In the genomic region with DNA sequence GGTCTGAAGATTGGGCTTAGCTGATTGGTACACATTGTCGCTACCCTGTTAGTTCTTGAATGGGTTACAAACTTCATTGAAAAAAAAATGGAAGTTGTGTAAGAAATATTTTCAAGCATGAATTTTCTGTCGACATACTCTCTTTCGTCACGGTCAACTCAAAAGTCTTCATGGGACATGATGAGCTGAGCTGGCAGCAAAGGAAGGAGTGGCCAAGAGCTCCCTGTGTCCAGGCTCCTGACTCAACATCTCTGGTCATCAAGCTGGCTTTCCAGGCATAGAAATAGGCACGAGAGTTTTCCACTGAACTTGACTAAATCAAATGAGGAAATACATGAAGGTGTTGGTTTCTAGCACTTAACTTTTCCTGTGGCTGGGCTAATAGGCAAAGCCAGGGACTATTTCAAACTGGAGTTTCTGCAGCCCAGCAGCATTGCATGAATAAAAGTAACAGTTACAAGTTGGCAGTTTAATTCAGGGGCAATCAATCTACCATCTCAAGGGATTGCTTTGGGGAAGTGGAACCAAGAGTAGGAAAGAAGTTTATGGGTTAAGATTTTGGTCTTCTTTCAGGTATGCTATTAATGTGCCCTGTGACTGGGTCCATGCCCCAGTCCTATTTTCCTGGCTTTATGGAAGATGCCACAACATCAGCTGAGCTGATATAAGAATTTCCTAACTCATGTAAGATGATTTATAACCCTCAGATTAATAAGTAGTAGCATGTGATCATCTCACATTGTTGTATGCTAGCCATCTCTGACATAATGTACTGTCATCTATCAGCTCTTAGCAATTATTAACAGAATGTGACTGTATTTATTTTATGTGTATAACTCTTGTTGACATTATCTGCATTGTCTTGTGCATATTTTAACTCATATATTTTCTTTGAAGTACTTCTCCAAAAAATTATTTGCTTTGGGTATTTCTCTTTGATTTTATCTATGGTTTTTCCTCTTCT, we compare ENCODE assay signal across 25 cellular contexts.
DNase-seq lines count a peak whose midpoint lies in the region; ATAC-seq and TF ChIP-seq lines count a peak whose summit lies in the region.
"Had no signal": no experiment of that assay in that cellular context is flagged by ENCODE, and none has a peak within 500 bp of the region (broad histone marks: within the 10 kb centered on the region; RNA-seq: fewer than 3 reads in every experiment).

No MANE protein-coding gene starts in this region.

- DNase-seq in SK-N-SH (no peak), NOMO-1 (lab: John Stamatoyannopoulos, UW; ENCODE audit: unreplicated experiment in 2 of 2) (peak; percentile 37 to 65), fibroblast of the aortic adventitia (ENCODE audit: low read depth) (peak; percentile 14), T1000 (lab: John Stamatoyannopoulos, UW) (no peak)
- DNase-seq in stimulated activated naive B cell treated with anti-CD40 and anti-IgM and Interleukin-4, amounts not matched to agents 10 μg/mL and 1 μg/mL and 100 μg/mL, for 72 hours = no peak
- DNase-seq: activated CD4-positive, alpha-beta T cell treated with anti-CD3 and anti-CD28 coated beads, Interleukin-2, amount 50 U/mL, for 1 hour; activated naive CD4-positive, alpha-beta T cell treated with anti-CD3 and anti-CD28 coated beads for 36 hours; brain microvascular endothelial cell; Calu3; DMS79 treated with DMSO at 0.1 percent for 48 hours; HCEC 1CT; left ventricle myocardium superior; midbrain; naive thymus-derived CD4-positive, alpha-beta T cell; NCI-H1105; NCI-H187 treated with DMSO at 0.1 percent for 48 hours; NCI-H524 treated with DMSO at 0.1 percent for 48 hours; occipital lobe; stimulated activated CD8-positive, alpha-beta memory T cell treated with anti-CD3 and anti-CD28 coated beads, Interleukin-4, amount 100 ng/mL, for 48 hours had no signal

- ATAC-seq in SK-N-SH treated with all-trans-retinoic acid at 6 μM for 48 hours (no peak), GM21723 (IDR thresholded peaks at IDR 0.05; ENCODE audit: unreplicated experiment) (no peak), HG02938 (IDR thresholded peaks at IDR 0.05; ENCODE audit: unreplicated experiment) (no peak)
- ATAC-seq in stimulated activated naive B cell treated with anti-CD40 and anti-IgM and Interleukin-4, amounts not matched to agents 10 μg/mL and 1 μg/mL and 100 μg/mL, for 72 hours (replicated peaks) = peak; percentile 85 to 87
- ATAC-seq: left ventricle myocardium superior; naive thymus-derived CD4-positive, alpha-beta T cell had no signal

- H3K9me3 Mint-ChIP-seq in stimulated activated naive B cell treated with anti-CD40 and anti-IgM and Interleukin-4, amounts not matched to agents 10 μg/mL and 1 μg/mL and 100 μg/mL, for 72 hours = no peaks in the 10 kb centered on the region
- H3K9me3 Mint-ChIP-seq: activated naive CD4-positive, alpha-beta T cell treated with anti-CD3 and anti-CD28 coated beads for 36 hours; naive thymus-derived CD4-positive, alpha-beta T cell had no signal

- H3K4me1 ChIP-seq in SK-N-SH (ENCODE audit: control insufficient read depth in 1 of 2, insufficient read depth in 2 of 2, low read depth in 1 of 2, low read length in 1 of 2) = no peaks in the 10 kb centered on the region

- no peak overlapping the region for H3K27ac Mint-ChIP-seq in stimulated activated naive B cell treated with anti-CD40 and anti-IgM and Interleukin-4, amounts not matched to agents 10 μg/mL and 1 μg/mL and 100 μg/mL, for 72 hours
- H3K27ac Mint-ChIP-seq: activated naive CD4-positive, alpha-beta T cell treated with anti-CD3 and anti-CD28 coated beads for 36 hours; B cell; naive thymus-derived CD4-positive, alpha-beta T cell had no signal

- TF ChIP-seq RAD21 in SK-N-SH (IDR thresholded peaks at IDR 0.05; ENCODE audit: low read length) = no peak

- no peak overlapping the region for H3K4me2 ChIP-seq in SK-N-SH

- no peak overlapping the region for H3K9ac ChIP-seq in SK-N-SH

- H3K79me2 ChIP-seq in SK-N-SH (ENCODE audit: insufficient read depth) = no peaks in the 10 kb centered on the region

- H3K27me3 ChIP-seq in SK-N-SH (ENCODE audit: insufficient read depth) = no peaks in the 10 kb centered on the region
- H3K27me3 ChIP-seq: brain microvascular endothelial cell, tibial nerve had no signal

- H3K36me3 Mint-ChIP-seq in stimulated activated naive B cell treated with anti-CD40 and anti-IgM and Interleukin-4, amounts not matched to agents 10 μg/mL and 1 μg/mL and 100 μg/mL, for 72 hours = no peaks in the 10 kb centered on the region

- 0 out of 2 replicates have a peak, but pooled peaks cover 3% of the 10 kb centered on the region for H3K9me2 ChIP-seq in SK-N-SH

- H3K36me3 ChIP-seq in SK-N-SH (replicated peaks in 1 of 2; ENCODE audit: control insufficient read depth in 1 of 2, insufficient read depth in 2 of 2, low read length in 1 of 2) = no peaks in the 10 kb centered on the region
- H3K36me3 ChIP-seq: brain microvascular endothelial cell, tibial nerve had no signal

- H3F3A ChIP-seq in SK-N-SH (replicated peaks; ENCODE audit: insufficient read depth) = no peaks in the 10 kb centered on the region

- H3K4me3 Mint-ChIP-seq in stimulated activated naive B cell treated with anti-CD40 and anti-IgM and Interleukin-4, amounts not matched to agents 10 μg/mL and 1 μg/mL and 100 μg/mL, for 72 hours = no peak overlapping the region
- H3K4me3 Mint-ChIP-seq: activated naive CD4-positive, alpha-beta T cell treated with anti-CD3 and anti-CD28 coated beads for 36 hours; B cell; naive thymus-derived CD4-positive, alpha-beta T cell had no signal

- no peaks in the 10 kb centered on the region for H4K20me1 ChIP-seq in SK-N-SH (ENCODE audit: insufficient read depth)

- H3K27ac ChIP-seq in SK-N-SH (ENCODE audit: low read depth in 2 of 2, low read length in 1 of 2) = no peak overlapping the region
- H3K27ac ChIP-seq: brain microvascular endothelial cell, skin epidermis, tibial nerve had no signal

- H3K9me3 ChIP-seq in SK-N-SH = no peaks in the 10 kb centered on the region
- H3K9me3 ChIP-seq: tibial nerve had no signal

- CTCF ChIA-PET in SK-N-SH (lab: Yijun Ruan, JAX) = no interaction called here

- H3K4me3 ChIP-seq in SK-N-SH (ENCODE audit: low read depth in 2 of 2, low read length in 1 of 2) = no peak overlapping the region
- H3K4me3 ChIP-seq in fibroblast of the aortic adventitia (ENCODE audit: low read depth, low read length) = no peak overlapping the region
- H3K4me3 ChIP-seq: skin epidermis, tibial nerve had no signal

- no peak for TF ChIP-seq EP300 in SK-N-SH (IDR thresholded peaks at IDR 0.05; ENCODE audit: borderline replicate concordance in 1 of 2, low read depth in 1 of 2, low read length in 1 of 2)

- H2AFZ ChIP-seq in SK-N-SH (ENCODE audit: low read depth) = no peak overlapping the region

- TF ChIP-seq CTCF in SK-N-SH (IDR thresholded peaks at IDR 0.05) (no peak), fibroblast of the aortic adventitia (IDR thresholded peaks at IDR 0.05; ENCODE audit: insufficient read depth, low read length) (no peak)

- POLR2A ChIA-PET in SK-N-SH (lab: Yijun Ruan, JAX) = no interaction called here

- 78% methylated on average over 5 of the region's 5 CpGs for WGBS in SK-N-SH (ENCODE audit: low lambda C conversion rate)

- peaks cover 7 to 25% of the 10 kb centered on the region in 2 donors for H3K4me1 Mint-ChIP-seq in stimulated activated naive B cell treated with anti-CD40 and anti-IgM and Interleukin-4, amounts not matched to agents 10 μg/mL and 1 μg/mL and 100 μg/mL, for 72 hours

- no peaks in the 10 kb centered on the region for H3K27me3 Mint-ChIP-seq in stimulated activated naive B cell treated with anti-CD40 and anti-IgM and Interleukin-4, amounts not matched to agents 10 μg/mL and 1 μg/mL and 100 μg/mL, for 72 hours
- H3K27me3 Mint-ChIP-seq: B cell had no signal

TF ChIP-seq in SK-N-SH treated with all-trans-retinoic acid at 6 μM for 48 hours, 23 proteins besides CTCF, POLR2A, EP300 and RAD21 (continues in another document):
- TF ChIP-seq RARB (CRISPR knock-in tag; IDR thresholded peaks at IDR 0.05) (no peak), BACH2 (CRISPR knock-in tag; IDR thresholded peaks at IDR 0.05; ENCODE audit: borderline replicate concordance) (no peak), ISL1 (CRISPR knock-in tag; IDR thresholded peaks at IDR 0.05) (peak; percentile 75), TOX (CRISPR knock-in tag; IDR thresholded peaks at IDR 0.05; ENCODE audit: borderline replicate concordance) (no peak), ZNF70 (CRISPR knock-in tag; IDR thresholded peaks at IDR 0.05) (no peak)

TF ChIP-seq in SK-N-SH, 30 proteins besides CTCF, POLR2A, EP300 and RAD21:
- TF ChIP-seq RXRA (IDR thresholded peaks at IDR 0.05; ENCODE audit: borderline replicate concordance, low read depth) = no peak
- TF ChIP-seq POLR2AphosphoS5 (IDR thresholded peaks at IDR 0.05; ENCODE audit: low read depth, low read length) = no peak
- TF ChIP-seq SIN3A (IDR thresholded peaks at IDR 0.05; ENCODE audit: borderline replicate concordance, low read depth, low read length) = no peak
- TF ChIP-seq NRF1 (IDR thresholded peaks at IDR 0.05; ENCODE audit: low read depth, low read length) = no peak
- TF ChIP-seq, protein P1, sequence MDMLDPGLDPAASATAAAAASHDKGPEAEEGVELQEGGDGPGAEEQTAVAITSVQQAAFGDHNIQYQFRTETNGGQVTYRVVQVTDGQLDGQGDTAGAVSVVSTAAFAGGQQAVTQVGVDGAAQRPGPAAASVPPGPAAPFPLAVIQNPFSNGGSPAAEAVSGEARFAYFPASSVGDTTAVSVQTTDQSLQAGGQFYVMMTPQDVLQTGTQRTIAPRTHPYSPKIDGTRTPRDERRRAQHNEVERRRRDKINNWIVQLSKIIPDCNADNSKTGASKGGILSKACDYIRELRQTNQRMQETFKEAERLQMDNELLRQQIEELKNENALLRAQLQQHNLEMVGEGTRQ (IDR thresholded peaks at IDR 0.05; ENCODE audit: borderline replicate concordance, low read depth, low read length) = no peak
- TF ChIP-seq ELF1 (IDR thresholded peaks at IDR 0.05) = no peak
- no peak for TF ChIP-seq TCF12 (IDR thresholded peaks at IDR 0.05)
- no peak for TF ChIP-seq FOSL2 (IDR thresholded peaks at IDR 0.05; ENCODE audit: borderline replicate concordance, low read depth)
- no peak for TF ChIP-seq GABPA (IDR thresholded peaks at IDR 0.05; ENCODE audit: low read depth)
- no peak for TF ChIP-seq SMC3 (IDR thresholded peaks at IDR 0.05; ENCODE audit: low read depth, low read length)
- no peak for TF ChIP-seq TAF1 (IDR thresholded peaks at IDR 0.05; ENCODE audit: borderline replicate concordance, low read depth, low read length)

Comparison
In these comparisons a context has a peak if more than half of its experiments do, and no peak if none do; other contexts are left out.
1. ATAC-seq: peak in stimulated activated naive B cell treated with anti-CD40 and anti-IgM and Interleukin-4, amounts not matched to agents 10 μg/mL and 1 μg/mL and 100 μg/mL, for 72 hours (2 of 2); none in SK-N-SH treated with all-trans-retinoic acid at 6 μM for 48 hours (single experiment), GM21723 (single experiment) and HG02938 (single experiment).
2. DNase-seq: peak in NOMO-1 (2 of 2) and fibroblast of the aortic adventitia (single experiment); none in SK-N-SH (single experiment), stimulated activated naive B cell treated with anti-CD40 and anti-IgM and Interleukin-4, amounts not matched to agents 10 μg/mL and 1 μg/mL and 100 μg/mL, for 72 hours (single experiment) and T1000 (single experiment).